In genomic region chr22:19037282-19038163, GRCh38 we compare ENCODE assay signal across 24 cellular contexts.
A peak's percentile ranks its signal among the peaks of the same experiment; 100 is the strongest.
DNase-seq lines count a peak whose midpoint lies in the region; ATAC-seq and TF ChIP-seq lines count a peak whose summit lies in the region.
"Had no signal": no experiment of that assay in that cellular context is flagged by ENCODE, and none has a peak within 500 bp of the region (broad histone marks: within the 10 kb centered on the region; RNA-seq: fewer than 3 reads in every experiment).

No MANE protein-coding gene starts in this region.

- no peaks in the 10 kb centered on the region for H3K4me1 ChIP-seq in HEK293 (ENCODE audit: control insufficient read depth, insufficient read depth, low read length)
- H3K4me1 ChIP-seq in left lung = no peaks in the 10 kb centered on the region
- no peaks in the 10 kb centered on the region for H3K4me1 ChIP-seq in GM23248 (ENCODE audit: insufficient read depth)

- WGBS in GM23248 (ENCODE audit: low coverage in 1 of 2, low lambda C conversion rate in 2 of 2, missing lambda C conversion rate in 2 of 2), 2 experiments = 83 to 88% methylated on average over 17 of the region's 17 CpGs

- H3K4me2 ChIP-seq in GM23248 (ENCODE audit: unreplicated experiment) = no peak overlapping the region

- no peak for ATAC-seq in activated CD4-positive, CD25-positive, alpha-beta regulatory T cell treated with anti-CD3 and anti-CD28 coated beads, Interleukin-2, amount 50 U/mL, for 24 hours
- no peak for ATAC-seq in left lung
- ATAC-seq in sciatic nerve = no peak
- ATAC-seq in HG03039 (IDR thresholded peaks at IDR 0.05; ENCODE audit: unreplicated experiment) = no peak
- ATAC-seq in esophagus mucosa = no peak
- ATAC-seq: activated T-cell treated with anti-CD3 and anti-CD28 coated beads, Interleukin-2, amount 50 U/mL, for 4 hours had no signal

- peaks cover 0 to 49% of the 10 kb centered on the region in 2 experiments; a peak in 1 of 3 replicates for H3K36me3 ChIP-seq in HEK293 (ENCODE audit: control insufficient read depth in 2 of 2, insufficient read depth in 1 of 2, low read length in 2 of 2)
- peaks cover 0 to 59% of the 10 kb centered on the region in 2 donors for H3K36me3 ChIP-seq in left lung
- no peaks in the 10 kb centered on the region for H3K36me3 ChIP-seq in GM23248 (ENCODE audit: low read depth)
- H3K36me3 ChIP-seq: ovary had no signal

- POLR2A ChIA-PET in HEK293 (lab: Yijun Ruan, JAX) = interaction anchor here (0.5 kb wide), 1 partner anchor 72 kb away, joined by 4 read pairs; no protein-coding TSS in a partner anchor

- H3K27me3 ChIP-seq in left lung (no peaks in the 10 kb centered on the region), GM23248 (replicated peaks; ENCODE audit: insufficient read depth) (no peaks in the 10 kb centered on the region)
- H3K27me3 ChIP-seq: ovary had no signal

- H3F3A ChIP-seq in GM23248 (ENCODE audit: insufficient read depth) = no peaks in the 10 kb centered on the region

- peak; percentile 24 for DNase-seq in activated CD4-positive, CD25-positive, alpha-beta regulatory T cell treated with anti-CD3 and anti-CD28 coated beads, Interleukin-2, amount 50 U/mL, for 72 hours
- DNase-seq in left lung (peak; percentile 15 to 55), sciatic nerve (ENCODE audit: low spot score) (peak; percentile 39), GM23248 (no peak)
- DNase-seq: activated CD8-positive, alpha-beta T cell treated with anti-CD3 and anti-CD28 coated beads for 36 hours; activated naive CD4-positive, alpha-beta T cell treated with anti-CD3 and anti-CD28 coated beads, Interleukin-2, amount 10 ng/mL, durations not matched to agents 7 days and 5 days; activated T-cell treated with anti-CD3 and anti-CD28 coated beads, Interleukin-2, amount 50 U/mL, for 4 hours; amygdala; Calu3; DND-41; effector CD8-positive, alpha-beta T cell; KG1; kidney glomerular epithelial cell; MM.1S; NCI-H2029 treated with DMSO at 0.1 percent for 48 hours; NCI-H2227 treated with DMSO at 0.1 percent for 48 hours; ovary; stimulated activated CD4-positive, alpha-beta T cell treated with anti-CD3 and anti-CD28 coated beads, Interleukin-2, amount 100 ng/mL, for 48 hours had no signal

- TF ChIP-seq CTCF in HEK293 (tag by site-specific recombination; IDR thresholded peaks at IDR 0.05) = no peak
- TF ChIP-seq CTCF in left lung (IDR thresholded peaks at IDR 0.05) = no peak

- H3K4me3 ChIP-seq in HEK293 (ENCODE audit: low read depth, low read length) (no peak overlapping the region), left lung (no peak overlapping the region), GM23248 (no peak overlapping the region)
- H3K4me3 ChIP-seq: ovary had no signal

- CTCF ChIA-PET in HEK293 (lab: Yijun Ruan, JAX) = interaction anchor here (0.6 to 0.9 kb wide), 4 partner anchors 13 to 180 kb away, joined by 3 to 6 read pairs (median 3); no protein-coding TSS in a partner anchor

- intact Hi-C loops in left lung (cut with DNase I) = no loop called here
- intact Hi-C loops in sciatic nerve (cut with DNase I) = no loop called here

- in situ Hi-C loops in GM23248 (cut with MboI) = no loop called here

- no peak overlapping the region for H3K27ac ChIP-seq in HEK293 (ENCODE audit: extremely low read depth, low read depth, low read length)
- H3K27ac ChIP-seq in left lung = no peak overlapping the region
- no peak overlapping the region for H3K27ac ChIP-seq in GM23248
- H3K27ac ChIP-seq: 22Rv1, C4-2B, ovary had no signal

- H3K9ac ChIP-seq in GM23248 = no peak overlapping the region

- H2AFZ ChIP-seq in GM23248 = no peak overlapping the region

- no peaks in the 10 kb centered on the region for H3K79me2 ChIP-seq in GM23248 (ENCODE audit: insufficient read depth)

- no peaks in the 10 kb centered on the region for H3K9me3 ChIP-seq in HEK293 (ENCODE audit: control insufficient read depth, insufficient read depth, low read depth, low read length)
- no peaks in the 10 kb centered on the region for H3K9me3 ChIP-seq in left lung
- no peaks in the 10 kb centered on the region for H3K9me3 ChIP-seq in GM23248 (ENCODE audit: low read depth)
- H3K9me3 ChIP-seq: ovary had no signal

- no peaks in the 10 kb centered on the region for H4K20me1 ChIP-seq in GM23248 (ENCODE audit: insufficient read depth)

- no peaks in the 10 kb centered on the region for H3K9me2 ChIP-seq in GM23248 (ENCODE audit: insufficient read depth)

TF ChIP-seq in HEK293, 187 proteins besides CTCF, POLR2A, EP300 and RAD21:
- TF ChIP-seq ZNF660 (tag by site-specific recombination; IDR thresholded peaks at IDR 0.05) (no peak), TCF7L2 (IDR thresholded peaks at IDR 0.05; ENCODE audit: borderline replicate concordance, low read depth, low read length) (no peak), ZNF529 (tag by site-specific recombination; IDR thresholded peaks at IDR 0.05; ENCODE audit: insufficient replicate concordance) (no peak), ELK4 (IDR thresholded peaks at IDR 0.05; ENCODE audit: borderline replicate concordance, low read depth, low read length) (no peak), KLF7 (tag by site-specific recombination; IDR thresholded peaks at IDR 0.05; ENCODE audit: borderline replicate concordance) (no peak), ZNF292 (tag by site-specific recombination; IDR thresholded peaks at IDR 0.05; ENCODE audit: borderline replicate concordance, low read depth) (no peak), AEBP2 (tag by site-specific recombination; IDR thresholded peaks at IDR 0.05; ENCODE audit: borderline replicate concordance) (no peak), ZNF530 (tag by site-specific recombination; IDR thresholded peaks at IDR 0.05; ENCODE audit: low read depth) (no peak), TRIM28 (IDR thresholded peaks at IDR 0.05; ENCODE audit: borderline replicate concordance, low read length) (0 out of 2 replicates have a peak, but pooled peaks have one; percentile 6), BCL11B (tag by site-specific recombination; IDR thresholded peaks at IDR 0.05; ENCODE audit: low read depth) (no peak), REPIN1 (tag by site-specific recombination; IDR thresholded peaks at IDR 0.05; ENCODE audit: low read depth) (no peak), ZNF645 (tag by site-specific recombination; IDR thresholded peaks at IDR 0.05) (no peak), ZNF2 (tag by site-specific recombination; IDR thresholded peaks at IDR 0.05) (0 out of 2 replicates have a peak, but pooled peaks have one; percentile 9), GLIS2 (tag by site-specific recombination; IDR thresholded peaks at IDR 0.05) (no peak)
